ENCODE assay signal across 10 cellular contexts in genomic region chr7:147981072-147981813, GRCh38.
DNase-seq lines count a peak whose midpoint lies in the region; ATAC-seq, FAIRE-seq and TF ChIP-seq lines count a peak whose summit lies in the region.
"Had no signal": no experiment of that assay in that cellular context is flagged by ENCODE, and none has a peak within 500 bp of the region (broad histone marks: within the 10 kb centered on the region; RNA-seq: fewer than 3 reads in every experiment).

No MANE protein-coding gene starts in this region.

- H3K27me3 Mint-ChIP-seq in activated T-helper 17 cell treated with anti-CD3 and anti-CD28 coated beads, Interleukin-2, amount 50 U/mL, for 72 hours, result peaks cover 5% of the 10 kb centered on the region

- ATAC-seq in GM18858 (IDR thresholded peaks at IDR 0.05; ENCODE audit: unreplicated experiment), result peak; percentile 82
- peak; percentile 86 for ATAC-seq in GM21528 (IDR thresholded peaks at IDR 0.05; ENCODE audit: low FRiP score, unreplicated experiment)
- ATAC-seq in HG03135 (IDR thresholded peaks at IDR 0.05; ENCODE audit: unreplicated experiment), result peak; percentile 80
- peak; percentile 85 for ATAC-seq in activated T-helper 17 cell treated with anti-CD3 and anti-CD28 coated beads, Interleukin-2, amount 50 U/mL, for 72 hours (replicated peaks)

- TF ChIP-seq POLR2A in GM12892 (IDR thresholded peaks at IDR 0.05; ENCODE audit: low read depth, low read length), result no peak

- in situ Hi-C loops in KBM-7 (cut with MboI; ENCODE audit: low pct_unique_long_range_greater_than_20kb, low sequenced_read_pairs), result no loop called here

- H3K27ac Mint-ChIP-seq in activated T-helper 17 cell treated with anti-CD3 and anti-CD28 coated beads, Interleukin-2, amount 50 U/mL, for 72 hours, result no peak overlapping the region

- H3K9me3 Mint-ChIP-seq in activated T-helper 17 cell treated with anti-CD3 and anti-CD28 coated beads, Interleukin-2, amount 50 U/mL, for 72 hours, result no peaks in the 10 kb centered on the region

- no peak overlapping the region for H3K4me3 Mint-ChIP-seq in activated T-helper 17 cell treated with anti-CD3 and anti-CD28 coated beads, Interleukin-2, amount 50 U/mL, for 72 hours

- FAIRE-seq in GM12892 (lab: Jason Lieb, UNC), result no peak
- FAIRE-seq: GM18507 had no signal

- H3K36me3 Mint-ChIP-seq in activated T-helper 17 cell treated with anti-CD3 and anti-CD28 coated beads, Interleukin-2, amount 50 U/mL, for 72 hours (ENCODE audit: low read depth), result no peaks in the 10 kb centered on the region

- DNase-seq in GF-D8 (lab: John Stamatoyannopoulos, UW) (no peak), GM12892 (ENCODE audit: insufficient read length) (no peak), KBM-7 (no peak)
- DNase-seq: head of caudate nucleus, NCI-H1105 treated with DMSO at 0.1 percent for 48 hours had no signal

- H3K4me1 Mint-ChIP-seq in activated T-helper 17 cell treated with anti-CD3 and anti-CD28 coated beads, Interleukin-2, amount 50 U/mL, for 72 hours, result no peaks in the 10 kb centered on the region
